1 cellular context compared by ENCODE assay signal in genomic region chr6:35895560-35895959, GRCh38.
TF ChIP-seq lines count a peak whose summit lies in the region.

No MANE protein-coding gene starts in this region.

TF ChIP-seq in HepG2, 621 proteins besides CTCF, POLR2A, EP300 and RAD21:
- TF ChIP-seq SKI (IDR thresholded peaks at IDR 0.05; ENCODE audit: partially characterized antibody) (no peak), FOXP1 (IDR thresholded peaks at IDR 0.05) (no peak), FOXP1 (CRISPR knock-in tag; IDR thresholded peaks at IDR 0.05) (no peak), ZNF281 (CRISPR knock-in tag; IDR thresholded peaks at IDR 0.05; ENCODE audit: borderline replicate concordance) (no peak), SIX1 (CRISPR knock-in tag; IDR thresholded peaks at IDR 0.05; ENCODE audit: borderline replicate concordance) (no peak), TMF1 (CRISPR knock-in tag; IDR thresholded peaks at IDR 0.05; ENCODE audit: low read depth) (no peak), ZSCAN9 (CRISPR knock-in tag; IDR thresholded peaks at IDR 0.05; ENCODE audit: borderline replicate concordance) (no peak), ZSCAN25 (CRISPR knock-in tag; IDR thresholded peaks at IDR 0.05) (no peak), ARID4A (CRISPR knock-in tag; IDR thresholded peaks at IDR 0.05; ENCODE audit: borderline replicate concordance) (no peak), PRMT3 (CRISPR knock-in tag; IDR thresholded peaks at IDR 0.05; ENCODE audit: borderline replicate concordance, low read depth) (no peak), ZBTB44 (CRISPR knock-in tag; IDR thresholded peaks at IDR 0.05) (no peak), FOXK1 (CRISPR knock-in tag; IDR thresholded peaks at IDR 0.05; ENCODE audit: borderline replicate concordance, low read depth) (no peak), NR2F2 (IDR thresholded peaks at IDR 0.05; ENCODE audit: borderline replicate concordance, low read depth) (no peak)
